23 cellular contexts compared by ENCODE assay signal in the genomic region with DNA sequence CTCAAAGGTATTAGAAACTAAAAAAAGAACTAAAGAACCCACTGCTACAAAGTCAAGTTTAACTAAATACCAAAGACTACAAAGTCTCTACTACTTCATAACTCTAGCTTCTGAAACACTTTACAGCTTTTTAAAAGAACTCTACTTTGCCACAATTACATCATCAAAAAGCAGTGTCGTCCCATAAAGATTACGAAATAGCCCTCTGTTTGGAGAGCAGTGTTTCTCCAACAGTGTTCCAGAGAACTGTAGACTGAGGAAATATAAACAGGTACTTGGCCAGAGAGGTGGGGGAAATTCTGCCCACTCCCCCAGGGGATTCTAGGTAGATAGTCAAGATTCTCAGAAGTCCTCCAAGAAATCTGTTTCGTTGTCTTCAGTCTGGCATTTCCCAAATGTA.
DNase-seq lines count a peak whose midpoint lies in the region; ATAC-seq, FAIRE-seq and TF ChIP-seq lines count a peak whose summit lies in the region.
"Had no signal": no experiment of that assay in that cellular context is flagged by ENCODE, and none has a peak within 500 bp of the region (broad histone marks: within the 10 kb centered on the region; RNA-seq: fewer than 3 reads in every experiment).

No MANE protein-coding gene starts in this region.

- no peak overlapping the region for H3K18ac ChIP-seq in mesenchymal stem cell (ENCODE audit: low read depth in 1 of 2, low read length in 2 of 2)

- no peak overlapping the region for H2BK15ac ChIP-seq in mesenchymal stem cell (ENCODE audit: low read depth, poor library complexity, severe bottlenecking)

- H3K4me1 ChIP-seq in right cardiac atrium (ENCODE audit: control insufficient read depth, insufficient read depth, low read length) (peaks cover 3% of the 10 kb centered on the region), mesenchymal stem cell (ENCODE audit: control insufficient read depth, insufficient read depth, low read depth, low read length) (peaks cover 3% of the 10 kb centered on the region), vagina (peaks cover 30% of the 10 kb centered on the region), kidney (ENCODE audit: control insufficient read depth in 1 of 2, insufficient read depth in 1 of 2, low read depth in 1 of 2, low read length in 2 of 2) (peaks cover 0 to 7% of the 10 kb centered on the region in 2 donors)
- H3K4me1 ChIP-seq: A549, HAP-1 had no signal

- peak; percentile 7 for ATAC-seq in Right ventricle myocardium inferior
- ATAC-seq in right cardiac atrium = no peak
- ATAC-seq: A549, heart left ventricle had no signal

- H3K4ac ChIP-seq in mesenchymal stem cell (ENCODE audit: low read depth in 1 of 2, low read length in 2 of 2) = no peak overlapping the region

- no peak overlapping the region for H4K8ac ChIP-seq in mesenchymal stem cell (ENCODE audit: low read length)

- no peak overlapping the region for H4K91ac ChIP-seq in mesenchymal stem cell (ENCODE audit: low read length)

- WGBS in right cardiac atrium = 62% methylated on average over 3 of the region's 3 CpGs
- WGBS in mesenchymal stem cell = 37% methylated on average over 2 of the region's 3 CpGs

- H3K14ac ChIP-seq in mesenchymal stem cell (ENCODE audit: low read length in 2 of 2) = no peak overlapping the region

- H2AK5ac ChIP-seq in mesenchymal stem cell (ENCODE audit: low read length, severe bottlenecking) = no peak overlapping the region

- H3K36me3 ChIP-seq in mesenchymal stem cell (ENCODE audit: control insufficient read depth in 1 of 2, insufficient read depth in 2 of 2, low read depth in 1 of 2, low read length in 2 of 2) (peaks cover 0 to 94% of the 10 kb centered on the region in 2 experiments), vagina (no peaks in the 10 kb centered on the region), kidney (ENCODE audit: control insufficient read depth in 1 of 2, insufficient read depth in 2 of 2, low read length in 2 of 2) (peaks cover 11 to 13% of the 10 kb centered on the region in 2 donors)
- H3K36me3 ChIP-seq: HAP-1, ovary had no signal

- H3K4me3 ChIP-seq in right cardiac atrium (ENCODE audit: low read length) (no peak overlapping the region), mesenchymal stem cell (ENCODE audit: insufficient read depth in 1 of 2, low read depth in 1 of 2, low read length in 2 of 2) (no peak overlapping the region), vagina (no peak overlapping the region), kidney (ENCODE audit: low read length in 2 of 2) (no peak overlapping the region)
- H3K4me3 ChIP-seq: A549, HAP-1, heart left ventricle, lung, ovary had no signal

- H3K23ac ChIP-seq in mesenchymal stem cell (ENCODE audit: low read length in 2 of 2) = no peak overlapping the region

- no peak overlapping the region for H3K4me2 ChIP-seq in mesenchymal stem cell (ENCODE audit: low read length, poor library complexity, severe bottlenecking)
- H3K4me2 ChIP-seq: A549 had no signal

- DNase-seq in Right ventricle myocardium inferior (ENCODE audit: missing footprints) (no peak), right cardiac atrium (no peak), dedifferentiated amniotic fluid mesenchymal stem cell (ENCODE audit: extremely low spot score) (peak; percentile 27), mesenchymal stem cell (peak; percentile 58), vagina (ENCODE audit: extremely low spot score in 2 of 2) (no peak), NCI-H1436 treated with DMSO at 0.1 percent for 48 hours (lab: John Stamatoyannopoulos, UW) (no peak), kidney (no peak)
- no peak for DNase-seq in activated CD4-positive, alpha-beta T cell treated with anti-CD3 and anti-CD28 coated beads for 4 hours
- DNase-seq: activated CD4-positive, alpha-beta T cell treated with anti-CD3 and anti-CD28 coated beads, Interleukin-2, amount 50 U/mL, for 48 hours; activated gamma-delta T cell treated with Interleukin-2 at 50 U/mL for 16 hours; amniotic stem cell; central memory CD4-positive, alpha-beta T cell; heart left ventricle; KBM-7; NCI-H1105 treated with DMSO at 0.1 percent for 48 hours; NCI-H526 treated with DMSO at 0.1 percent for 48 hours; ovary; SHP77 had no signal

- no peaks in the 10 kb centered on the region for H3K79me1 ChIP-seq in mesenchymal stem cell (replicated peaks; ENCODE audit: low read length, poor library complexity, severe bottlenecking)

- TF ChIP-seq CTCF in vagina (IDR thresholded peaks at IDR 0.05) (no peak), kidney (IDR thresholded peaks at IDR 0.05; ENCODE audit: borderline replicate concordance, extremely low read depth, insufficient read depth) (no peak)

- H3K9me3 ChIP-seq in right cardiac atrium (ENCODE audit: control insufficient read depth, low read length) (no peaks in the 10 kb centered on the region), mesenchymal stem cell (ENCODE audit: control insufficient read depth, low read length) (no peaks in the 10 kb centered on the region), vagina (no peaks in the 10 kb centered on the region), kidney (ENCODE audit: control insufficient read depth in 1 of 2, low read length in 2 of 2) (no peaks in the 10 kb centered on the region)
- H3K9me3 ChIP-seq: A549, HAP-1, heart left ventricle, ovary had no signal

- no peak overlapping the region for H3K27ac ChIP-seq in right cardiac atrium (ENCODE audit: low read length)
- H3K27ac ChIP-seq in mesenchymal stem cell (ENCODE audit: low read length, poor library complexity, severe bottlenecking) = no peak overlapping the region
- peak overlapping the region; percentile 64 for H3K27ac ChIP-seq in vagina
- no peak overlapping the region for H3K27ac ChIP-seq in kidney (ENCODE audit: low read depth in 2 of 2, low read length in 2 of 2)
- H3K27ac ChIP-seq: A549 had no signal

- TF ChIP-seq POLR2A in vagina (IDR thresholded peaks at IDR 0.05) = no peak

- H3K9ac ChIP-seq in mesenchymal stem cell (ENCODE audit: low read length) = no peak overlapping the region
- H3K9ac ChIP-seq in kidney (ENCODE audit: low read length in 2 of 2) = no peak overlapping the region

- no peaks in the 10 kb centered on the region for H3K27me3 ChIP-seq in right cardiac atrium (ENCODE audit: control insufficient read depth, insufficient read depth)
- no peaks in the 10 kb centered on the region for H3K27me3 ChIP-seq in mesenchymal stem cell (ENCODE audit: control insufficient read depth in 1 of 2, insufficient read depth in 1 of 2, low read length in 2 of 2)
- no peaks in the 10 kb centered on the region for H3K27me3 ChIP-seq in vagina
- H3K27me3 ChIP-seq: heart left ventricle, ovary had no signal

- H2AFZ ChIP-seq in mesenchymal stem cell (ENCODE audit: low read depth, low read length) = no peak overlapping the region

- H2BK5ac ChIP-seq in mesenchymal stem cell (ENCODE audit: low read depth, low read length, poor library complexity, severe bottlenecking) = no peak overlapping the region

- FAIRE-seq in kidney (lab: Jason Lieb, UNC) = no peak
- FAIRE-seq: A549, GM12891, islet of Langerhans had no signal

- intact Hi-C loops in Right ventricle myocardium inferior (cut with DNase I) (no loop called here), right cardiac atrium (cut with DNase I) (no loop called here), vagina (cut with DNase I) (loop anchor here (10.0 kb wide), 1 partner anchor 74 kb away; no protein-coding TSS in a partner anchor), kidney (cut with DNase I) (no loop called here)

- no peak overlapping the region for H2BK12ac ChIP-seq in mesenchymal stem cell (ENCODE audit: low read length in 2 of 2)

- H2BK120ac ChIP-seq in mesenchymal stem cell (ENCODE audit: low read depth, low read length) = no peak overlapping the region

Comparison
In these comparisons a context has a peak if more than half of its experiments do, and no peak if none do; other contexts are left out.
1. DNase-seq: peak in dedifferentiated amniotic fluid mesenchymal stem cell (single experiment) and mesenchymal stem cell (single experiment); none in Right ventricle myocardium inferior (single experiment), right cardiac atrium (0 of 3), vagina (0 of 2), activated CD4-positive, alpha-beta T cell treated with anti-CD3 and anti-CD28 coated beads for 4 hours (0 of 2), NCI-H1436 treated with DMSO at 0.1 percent for 48 hours (single experiment) and kidney (single experiment).